Comparison of ENCODE assay signal across 2 cellular contexts in genomic region chr3:61454000-61454399, GRCh38.
TF ChIP-seq lines count a peak whose summit lies in the region.

No MANE protein-coding gene starts in this region.

TF ChIP-seq in HepG2, 621 proteins besides CTCF, POLR2A, EP300 and RAD21:
- no peak for TF ChIP-seq ZNF792 (CRISPR knock-in tag; IDR thresholded peaks at IDR 0.05)

TF ChIP-seq in H1, 55 proteins besides CTCF, POLR2A, EP300 and RAD21:
- no peak for TF ChIP-seq FOSL1 (IDR thresholded peaks at IDR 0.05; ENCODE audit: insufficient read depth, low read depth, low read length)
- TF ChIP-seq CBX5 (IDR thresholded peaks at IDR 0.05; ENCODE audit: low read depth, low read length), result no peak
- TF ChIP-seq POLR2AphosphoS5 (IDR thresholded peaks at IDR 0.05; ENCODE audit: low read depth, low read length), result no peak
- TF ChIP-seq GABPA (IDR thresholded peaks at IDR 0.05; ENCODE audit: borderline replicate concordance, insufficient read depth, low read length), result no peak
- TF ChIP-seq JUND (IDR thresholded peaks at IDR 0.05; ENCODE audit: low read length), result no peak
- TF ChIP-seq, protein P1, sequence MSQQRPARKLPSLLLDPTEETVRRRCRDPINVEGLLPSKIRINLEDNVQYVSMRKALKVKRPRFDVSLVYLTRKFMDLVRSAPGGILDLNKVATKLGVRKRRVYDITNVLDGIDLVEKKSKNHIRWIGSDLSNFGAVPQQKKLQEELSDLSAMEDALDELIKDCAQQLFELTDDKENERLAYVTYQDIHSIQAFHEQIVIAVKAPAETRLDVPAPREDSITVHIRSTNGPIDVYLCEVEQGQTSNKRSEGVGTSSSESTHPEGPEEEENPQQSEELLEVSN (IDR thresholded peaks at IDR 0.05), result no peak
- TF ChIP-seq SUZ12 (IDR thresholded peaks at IDR 0.05; ENCODE audit: low read length), result no peak
- no peak for TF ChIP-seq SP2 (IDR thresholded peaks at IDR 0.05; ENCODE audit: low read length)
- no peak for TF ChIP-seq ASH2L (IDR thresholded peaks at IDR 0.05; ENCODE audit: low read length)
- no peak for TF ChIP-seq SIX5 (IDR thresholded peaks at IDR 0.05; ENCODE audit: low read depth, low read length)
- no peak for TF ChIP-seq SAP30 (IDR thresholded peaks at IDR 0.05; ENCODE audit: insufficient read depth, insufficient replicate concordance, low read length)
- TF ChIP-seq TAF7 (optimal IDR thresholded peaks at IDR 0.05; ENCODE audit: borderline replicate concordance, low read depth, low read length), result no peak
- TF ChIP-seq TCF12 (IDR thresholded peaks at IDR 0.05; ENCODE audit: low read depth, low read length), result no peak
- no peak for TF ChIP-seq SIRT6 (IDR thresholded peaks at IDR 0.05; ENCODE audit: low read length)
